Comparison of ENCODE assay signal across 15 cellular contexts in the genomic region with DNA sequence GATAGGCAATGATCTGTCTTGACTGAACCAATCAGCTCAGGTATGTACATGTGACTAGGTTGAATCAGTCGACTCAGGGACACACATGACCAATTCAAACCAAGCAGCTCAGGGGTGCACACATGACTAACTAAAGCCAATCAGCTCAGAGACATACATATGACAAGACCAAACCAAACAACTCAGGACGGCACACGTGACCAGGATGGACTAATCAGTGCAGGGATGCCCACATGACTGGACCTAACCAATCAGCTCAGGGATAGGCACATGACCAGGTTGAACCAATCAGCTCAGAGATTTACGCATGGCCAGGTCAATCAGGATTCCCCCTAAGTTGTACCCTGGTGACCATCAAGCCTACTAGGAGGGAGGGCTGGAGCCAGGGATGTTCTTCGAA.
"Had no signal": no experiment of that assay in that cellular context is flagged by ENCODE, and none has a peak within 500 bp of the region (broad histone marks: within the 10 kb centered on the region; RNA-seq: fewer than 3 reads in every experiment).

No MANE protein-coding gene starts in this region.

- DNase-seq: activated B cell treated with CpG ODN at 0.5 μM for 24 hours; activated CD4-positive, alpha-beta T cell treated with anti-CD3 and anti-CD28 coated beads, Interleukin-2, amount 50 U/mL, for 4 hours; activated naive CD4-positive, alpha-beta T cell treated with Interleukin-2 at 50 U/mL for 16 hours; body of pancreas; effector memory CD4-positive, alpha-beta T cell; hypothalamus; left cardiac atrium; lower lobe of right lung; naive B cell; T-helper 1 cell; transverse colon had no signal

- H3K4me3 Mint-ChIP-seq: activated B cell treated with CpG ODN at 0.5 μM for 24 hours; central memory CD8-positive, alpha-beta T cell; naive B cell had no signal

- H3K4me1 Mint-ChIP-seq: activated B cell treated with CpG ODN at 0.5 μM for 24 hours; central memory CD8-positive, alpha-beta T cell; naive B cell had no signal

- H3K4me3 ChIP-seq: body of pancreas, lower lobe of right lung, skin epidermis, transverse colon had no signal

- H3K27me3 ChIP-seq: body of pancreas, transverse colon had no signal

- H3K27ac Mint-ChIP-seq: activated B cell treated with CpG ODN at 0.5 μM for 24 hours, naive B cell had no signal

- H3K9me3 ChIP-seq: body of pancreas, lower lobe of right lung, transverse colon had no signal

- H3K9ac ChIP-seq: parathyroid adenoma had no signal

- H3K4me1 ChIP-seq: body of pancreas, lower lobe of right lung, transverse colon had no signal

- H3K36me3 Mint-ChIP-seq: naive B cell had no signal

- H3K27ac ChIP-seq: body of pancreas, epithelial cell of prostate, lower lobe of right lung, skin epidermis, transverse colon had no signal

- H3K36me3 ChIP-seq: lower lobe of right lung, transverse colon had no signal

- ATAC-seq: body of pancreas, left cardiac atrium, lower lobe of right lung had no signal

- H3K9me3 Mint-ChIP-seq: central memory CD8-positive, alpha-beta T cell had no signal

- H2AFZ ChIP-seq: parathyroid adenoma had no signal

- H3K27me3 Mint-ChIP-seq: activated B cell treated with CpG ODN at 0.5 μM for 24 hours; central memory CD8-positive, alpha-beta T cell; naive B cell had no signal
